8 cellular contexts compared by ENCODE assay signal in genomic region chr10:101353692-101354583, GRCh38. TPM values are rescaled to one million over a fixed set of nuclear protein-coding genes. Genes with fewer than 3 reads are reported as not detected.
DNase-seq lines count a peak whose midpoint lies in the region; ATAC-seq and TF ChIP-seq lines count a peak whose summit lies in the region.

Gene BTRC (plus strand): TSS chr10:101354165. CDS start chr10:101354181, 16 bp downstream.

- no peaks in the 10 kb centered on the region for H3K79me2 ChIP-seq in SU-DHL-6 (ENCODE audit: insufficient read depth, low read length)
- peaks cover 43% of the 10 kb centered on the region for H3K79me2 ChIP-seq in osteoblast (ENCODE audit: insufficient read depth, low read length)

- peak within 1 kb of the TSS; percentile 89 for H3K4me3 ChIP-seq in GM12864 (ENCODE audit: low read depth, low read length)
- H3K4me3 ChIP-seq in SU-DHL-6 (ENCODE audit: insufficient read depth, low read length, poor library complexity, severe bottlenecking) = peak within 1 kb of the TSS; percentile 71
- H3K4me3 ChIP-seq in osteoblast (ENCODE audit: insufficient read depth, low read length) = peak within 1 kb of the TSS; percentile 91
- peak within 1 kb of the TSS; percentile 90 for H3K4me3 ChIP-seq in thoracic aorta

- peak within 1 kb of the TSS; percentile 97 for H3K4me3 Mint-ChIP-seq in activated naive CD8-positive, alpha-beta T cell treated with anti-CD3 and anti-CD28 coated beads, Interleukin-2, amount 10 ng/mL, durations not matched to agents 7 days and 5 days
- H3K4me3 Mint-ChIP-seq in glutamatergic neuron (ENCODE audit: unreplicated experiment) = peak within 1 kb of the TSS; percentile 98

- peaks cover 14% of the 10 kb centered on the region for H3K27me3 Mint-ChIP-seq in activated naive CD8-positive, alpha-beta T cell treated with anti-CD3 and anti-CD28 coated beads, Interleukin-2, amount 10 ng/mL, durations not matched to agents 7 days and 5 days
- no peaks in the 10 kb centered on the region for H3K27me3 Mint-ChIP-seq in glutamatergic neuron (ENCODE audit: unreplicated experiment)

- H3K36me3 ChIP-seq in SU-DHL-6 (ENCODE audit: low read length) = no peaks in the 10 kb centered on the region; the same call in 1 of the 2 replicates
- H3K36me3 ChIP-seq in osteoblast (ENCODE audit: insufficient read depth, low read length) = no peaks in the 10 kb centered on the region
- no peaks in the 10 kb centered on the region for H3K36me3 ChIP-seq in thoracic aorta

- H3K27ac ChIP-seq in SU-DHL-6 (ENCODE audit: low read depth, low read length) = no peak within 1 kb of the TSS
- peak within 1 kb of the TSS; percentile 56 for H3K27ac ChIP-seq in osteoblast (ENCODE audit: low read depth, low read length)
- H3K27ac ChIP-seq in thoracic aorta = peak within 1 kb of the TSS; percentile 71 to 82

- H3K4me1 Mint-ChIP-seq in activated naive CD8-positive, alpha-beta T cell treated with anti-CD3 and anti-CD28 coated beads, Interleukin-2, amount 10 ng/mL, durations not matched to agents 7 days and 5 days = peaks cover 14% of the 10 kb centered on the region
- peaks cover 5% of the 10 kb centered on the region for H3K4me1 Mint-ChIP-seq in glutamatergic neuron (ENCODE audit: low read depth, unreplicated experiment)

- H3K9me3 ChIP-seq in SU-DHL-6 (ENCODE audit: insufficient read depth, low read length) = no peaks in the 10 kb centered on the region
- H3K9me3 ChIP-seq in osteoblast (ENCODE audit: low read depth, low read length) = no peaks in the 10 kb centered on the region
- H3K9me3 ChIP-seq in thoracic aorta = no peaks in the 10 kb centered on the region

- no peak for TF ChIP-seq CTCF in GM12864 (IDR thresholded peaks at IDR 0.05; ENCODE audit: low read depth, low read length, missing control alignments)
- TF ChIP-seq CTCF in SU-DHL-6 (IDR thresholded peaks at IDR 0.05; ENCODE audit: insufficient read depth, low read length, poor library complexity, severe bottlenecking) = no peak
- TF ChIP-seq CTCF in glutamatergic neuron (IDR thresholded peaks at IDR 0.05; ENCODE audit: partially characterized antibody, unreplicated experiment) = peak; percentile 35
- TF ChIP-seq CTCF in osteoblast (IDR thresholded peaks at IDR 0.05; ENCODE audit: extremely low read depth, low read depth, low read length) = no peak
- TF ChIP-seq CTCF in thoracic aorta (IDR thresholded peaks at IDR 0.05) = no peak

- H3K4me1 ChIP-seq in osteoblast (ENCODE audit: insufficient read depth, low read length) (peaks cover 17% of the 10 kb centered on the region), thoracic aorta (ENCODE audit: control insufficient read depth in 1 of 2, low read depth in 2 of 2) (peaks cover 9 to 12% of the 10 kb centered on the region in 2 donors)

- H3K9me3 Mint-ChIP-seq in activated naive CD8-positive, alpha-beta T cell treated with anti-CD3 and anti-CD28 coated beads, Interleukin-2, amount 10 ng/mL, durations not matched to agents 7 days and 5 days = peaks cover 1% of the 10 kb centered on the region
- H3K9me3 Mint-ChIP-seq in glutamatergic neuron (ENCODE audit: unreplicated experiment) = peaks cover 3% of the 10 kb centered on the region

- H3K4me2 ChIP-seq in SU-DHL-6 (ENCODE audit: low read depth, low read length, poor library complexity, severe bottlenecking) (peak within 1 kb of the TSS; percentile 67), osteoblast (ENCODE audit: insufficient read depth, low read length) (peak within 1 kb of the TSS; percentile 91)

- no peaks in the 10 kb centered on the region for H3K9me2 ChIP-seq in SU-DHL-6 (replicated peaks; ENCODE audit: insufficient read depth, low read length)

- 0 out of 2 replicates have a peak, but pooled peaks cover 6% of the 10 kb centered on the region for H3F3A ChIP-seq in SU-DHL-6 (ENCODE audit: insufficient read depth)

- peak; percentile 98 for DNase-seq in GM12864 (ENCODE audit: low read depth)
- DNase-seq in NCI-H128 (lab: John Stamatoyannopoulos, UW; ENCODE audit: unreplicated experiment) = peak; percentile 91
- peak; percentile 96 for DNase-seq in activated naive CD8-positive, alpha-beta T cell treated with anti-CD3 and anti-CD28 coated beads, Interleukin-2, amount 10 ng/mL, durations not matched to agents 7 days and 5 days
- peak; percentile 94 for DNase-seq in glutamatergic neuron
- DNase-seq in osteoblast (ENCODE audit: insufficient read length, low spot score, missing footprints) = peak; percentile 98
- DNase-seq in thoracic aorta (ENCODE audit: low spot score) = peak; percentile 89

- H3K27me3 ChIP-seq in SU-DHL-6 (ENCODE audit: low read length) (no peaks in the 10 kb centered on the region), osteoblast (ENCODE audit: insufficient read depth, low read length) (peaks cover 12% of the 10 kb centered on the region), thoracic aorta (replicated peaks; ENCODE audit: insufficient read depth) (no peaks in the 10 kb centered on the region)

- peak within 1 kb of the TSS; percentile 97 for H3K27ac Mint-ChIP-seq in activated naive CD8-positive, alpha-beta T cell treated with anti-CD3 and anti-CD28 coated beads, Interleukin-2, amount 10 ng/mL, durations not matched to agents 7 days and 5 days
- peak within 1 kb of the TSS; percentile 85 for H3K27ac Mint-ChIP-seq in glutamatergic neuron (ENCODE audit: unreplicated experiment)

- H4K20me1 ChIP-seq in SU-DHL-6 (ENCODE audit: low read depth, low read length) (no peaks in the 10 kb centered on the region), osteoblast (ENCODE audit: insufficient read depth, low read length) (peaks cover 11% of the 10 kb centered on the region)

- peaks cover 6% of the 10 kb centered on the region for H3K36me3 Mint-ChIP-seq in activated naive CD8-positive, alpha-beta T cell treated with anti-CD3 and anti-CD28 coated beads, Interleukin-2, amount 10 ng/mL, durations not matched to agents 7 days and 5 days
- no peaks in the 10 kb centered on the region for H3K36me3 Mint-ChIP-seq in glutamatergic neuron (ENCODE audit: unreplicated experiment)

- H2AFZ ChIP-seq in SU-DHL-6 (ENCODE audit: low read depth, low read length, severe bottlenecking) (peak within 1 kb of the TSS; percentile 95), osteoblast (ENCODE audit: low read length) (peak within 1 kb of the TSS; percentile 93)

- H3K9ac ChIP-seq in SU-DHL-6 (ENCODE audit: low read length) = peak within 1 kb of the TSS; percentile 76

- POLR2A ChIA-PET in activated naive CD8-positive, alpha-beta T cell treated with anti-CD3 and anti-CD28 coated beads, Interleukin-2, amount 10 ng/mL, durations not matched to agents 7 days and 5 days (lab: Charles Lee) = no interaction called here

- ATAC-seq in HG02678 (IDR thresholded peaks at IDR 0.05; ENCODE audit: unreplicated experiment) = peak; percentile 95
- ATAC-seq in activated naive CD8-positive, alpha-beta T cell treated with anti-CD3 and anti-CD28 coated beads, Interleukin-2, amount 10 ng/mL, durations not matched to agents 7 days and 5 days (ENCODE audit: low read depth) = peak; percentile 98
- peak; percentile 98 for ATAC-seq in thoracic aorta (ENCODE audit: insufficient number of reproducible peaks, low FRiP score, low read depth)

RNA-seq across cellular contexts. Expression of gene BTRC, which starts in this region (rescaled TPM):
- 10 to 100 TPM; 13.5 to 15.2 TPM for total RNA-seq in activated naive CD8-positive, alpha-beta T cell treated with anti-CD3 and anti-CD28 coated beads, Interleukin-2, amount 10 ng/mL, durations not matched to agents 7 days and 5 days
- total RNA-seq in glutamatergic neuron (ENCODE audit: unreplicated experiment) = 28.9 TPM
- 11.2 and 11.8 TPM in 2 replicates for total RNA-seq in osteoblast
- total RNA-seq in thoracic aorta = 10 to 100 TPM in 1 of 2 donors, 1 to 10 TPM in 1; 8.4 to 12.9 TPM
